10 cellular contexts compared by ENCODE assay signal in genomic region chr20:48791014-48791413, GRCh38. TPM values are rescaled to one million over a fixed set of nuclear protein-coding genes. Genes with fewer than 3 reads are reported as not detected.
DNase-seq lines count a peak whose midpoint lies in the region; ATAC-seq and TF ChIP-seq lines count a peak whose summit lies in the region.
"Had no signal": no experiment of that assay in that cellular context is flagged by ENCODE, and none has a peak within 500 bp of the region (broad histone marks: within the 10 kb centered on the region; RNA-seq: fewer than 3 reads in every experiment).

No MANE protein-coding gene starts in this region.

- no peaks in the 10 kb centered on the region for H3K9me3 Mint-ChIP-seq in MCF 10A (ENCODE audit: unreplicated experiment)
- no peaks in the 10 kb centered on the region for H3K9me3 Mint-ChIP-seq in effector memory CD8-positive, alpha-beta T cell
- peaks cover 0 to 7% of the 10 kb centered on the region in 2 donors for H3K9me3 Mint-ChIP-seq in stimulated activated naive B cell treated with anti-CD40 and anti-IgM and Interleukin-4, amounts not matched to agents 10 μg/mL and 1 μg/mL and 100 μg/mL, for 72 hours
- H3K9me3 Mint-ChIP-seq: naive B cell had no signal

- H3K4me3 Mint-ChIP-seq in MCF 10A (ENCODE audit: unreplicated experiment), result no peak overlapping the region
- peak overlapping the region; percentile 65 to 67 for H3K4me3 Mint-ChIP-seq in effector memory CD8-positive, alpha-beta T cell
- H3K4me3 Mint-ChIP-seq in stimulated activated naive B cell treated with anti-CD40 and anti-IgM and Interleukin-4, amounts not matched to agents 10 μg/mL and 1 μg/mL and 100 μg/mL, for 72 hours, result no peak overlapping the region

- H3K4me3 ChIP-seq in mammary epithelial cell (replicated peaks in 1 of 3; ENCODE audit: insufficient read depth in 1 of 3, low read depth in 2 of 3, low read length in 3 of 3), result no peak overlapping the region

- CTCF ChIA-PET in MCF 10A (lab: Yijun Ruan, JAX), result interaction anchor here (0.5 to 1.1 kb wide), 3 partner anchors 113 to 351 kb away, joined by 3 to 7 read pairs (median 4); no protein-coding TSS in a partner anchor
- CTCF ChIA-PET in mammary epithelial cell (lab: Charles Lee; ENCODE audit: low non-redundant PET), result no interaction called here

- no peaks in the 10 kb centered on the region for H3K9me3 ChIP-seq in mammary epithelial cell (replicated peaks; ENCODE audit: insufficient read depth, low read length)

- no TSS peak for BruUV-seq in MCF 10A (replicated peaks; lab: Mats Ljungman, UMichigan)
- BruUV-seq in mammary epithelial cell (replicated peaks; lab: Mats Ljungman, UMichigan), result no TSS peak

- H3K79me2 ChIP-seq in mammary epithelial cell (ENCODE audit: insufficient read depth, low read length), result no peaks in the 10 kb centered on the region

- dilution Hi-C loops in mammary epithelial cell (cut with HindIII; ENCODE audit: low sequenced_read_pairs), result no loop called here

- POLR2A ChIA-PET in MCF 10A (lab: Yijun Ruan, JAX), result no interaction called here

- TF ChIP-seq CTCF in MCF 10A (IDR thresholded peaks at IDR 0.05; ENCODE audit: unreplicated experiment) (no peak), mammary epithelial cell (conservative IDR thresholded peaks at IDR 0.05 in 1 of 2, IDR thresholded peaks at IDR 0.05 in 1 of 2; ENCODE audit: extremely low read depth in 1 of 2, insufficient read depth in 1 of 2, low read depth in 1 of 2, low read length in 2 of 2) (no peak)

- no peaks in the 10 kb centered on the region for H3K4me1 ChIP-seq in mammary epithelial cell (ENCODE audit: insufficient read depth, low read length)

- no peak overlapping the region for H3K27ac ChIP-seq in mammary epithelial cell (ENCODE audit: insufficient read depth, low read depth, low read length)

- H3K27me3 Mint-ChIP-seq in MCF 10A (ENCODE audit: insufficient read depth, unreplicated experiment), result peaks cover 66% of the 10 kb centered on the region
- H3K27me3 Mint-ChIP-seq in effector memory CD8-positive, alpha-beta T cell, result no peaks in the 10 kb centered on the region
- H3K27me3 Mint-ChIP-seq in stimulated activated naive B cell treated with anti-CD40 and anti-IgM and Interleukin-4, amounts not matched to agents 10 μg/mL and 1 μg/mL and 100 μg/mL, for 72 hours, result no peaks in the 10 kb centered on the region
- H3K27me3 Mint-ChIP-seq: naive B cell had no signal

- peaks cover 12% of the 10 kb centered on the region for H3K4me1 Mint-ChIP-seq in MCF 10A (ENCODE audit: insufficient read depth, unreplicated experiment)
- H3K4me1 Mint-ChIP-seq in effector memory CD8-positive, alpha-beta T cell (ENCODE audit: low read depth in 2 of 2), result peaks cover 79 to 88% of the 10 kb centered on the region in 2 donors
- H3K4me1 Mint-ChIP-seq in stimulated activated naive B cell treated with anti-CD40 and anti-IgM and Interleukin-4, amounts not matched to agents 10 μg/mL and 1 μg/mL and 100 μg/mL, for 72 hours, result peaks cover 20 to 61% of the 10 kb centered on the region in 2 donors

- no peak overlapping the region for H3K9ac ChIP-seq in mammary epithelial cell (ENCODE audit: insufficient read depth, low read length)

- DNase-seq in MCF 10A (ENCODE audit: unreplicated experiment), result peak; percentile 17
- DNase-seq in mammary epithelial cell, result no peak
- peak; percentile 68 for DNase-seq in NCI-H510A (lab: John Stamatoyannopoulos, UW)
- no peak for DNase-seq in effector memory CD8-positive, alpha-beta T cell
- no peak for DNase-seq in stimulated activated naive B cell treated with anti-CD40 and anti-IgM and Interleukin-4, amounts not matched to agents 10 μg/mL and 1 μg/mL and 100 μg/mL, for 72 hours
- no peak for DNase-seq in stimulated activated CD4-positive, alpha-beta T cell treated with anti-CD3 and anti-CD28 coated beads, Interleukin-4, amount 100 ng/mL, for 24 hours
- DNase-seq: activated CD4-positive, CD25-positive, alpha-beta regulatory T cell; naive B cell had no signal

- peak; percentile 62 for ATAC-seq in effector memory CD8-positive, alpha-beta T cell (replicated peaks)
- no peak for ATAC-seq in stimulated activated naive B cell treated with anti-CD40 and anti-IgM and Interleukin-4, amounts not matched to agents 10 μg/mL and 1 μg/mL and 100 μg/mL, for 72 hours (replicated peaks)
- ATAC-seq in HG03442 (IDR thresholded peaks at IDR 0.05; ENCODE audit: unreplicated experiment) (no peak), HG02642 (IDR thresholded peaks at IDR 0.05; ENCODE audit: poor library complexity, unreplicated experiment) (no peak)

- H3K4me2 ChIP-seq in mammary epithelial cell (ENCODE audit: insufficient read depth, low read depth, low read length), result no peak overlapping the region

- in situ Hi-C loops in mammary epithelial cell (cut with MboI; ENCODE audit: low sequenced_read_pairs in 2 of 2), result no loop called here

- no peaks in the 10 kb centered on the region for H3K36me3 ChIP-seq in mammary epithelial cell (ENCODE audit: insufficient read depth, low read length)

- WGBS in mammary epithelial cell (ENCODE audit: low coverage, missing lambda C conversion rate), result 7% methylated on average over 11 of the region's 11 CpGs

- H4K20me1 ChIP-seq in mammary epithelial cell (ENCODE audit: insufficient read depth, low read length), result no peaks in the 10 kb centered on the region

- no peak overlapping the region for H2AFZ ChIP-seq in mammary epithelial cell (ENCODE audit: low read depth, low read length)

- H3K27ac Mint-ChIP-seq in MCF 10A (ENCODE audit: low read depth, unreplicated experiment), result no peak overlapping the region
- no peak overlapping the region for H3K27ac Mint-ChIP-seq in effector memory CD8-positive, alpha-beta T cell
- peak overlapping the region; percentile 66 for H3K27ac Mint-ChIP-seq in stimulated activated naive B cell treated with anti-CD40 and anti-IgM and Interleukin-4, amounts not matched to agents 10 μg/mL and 1 μg/mL and 100 μg/mL, for 72 hours

- intact Hi-C loops in MCF 10A (cut with micrococcal nuclease) (no loop called here), mammary epithelial cell (cut with micrococcal nuclease) (no loop called here)

- H3K27me3 ChIP-seq in mammary epithelial cell (ENCODE audit: insufficient read depth, low read length), result peaks cover 5% of the 10 kb centered on the region

- peaks cover 4% of the 10 kb centered on the region for H3K36me3 Mint-ChIP-seq in MCF 10A (ENCODE audit: insufficient read depth, unreplicated experiment)
- peaks cover 35% of the 10 kb centered on the region for H3K36me3 Mint-ChIP-seq in effector memory CD8-positive, alpha-beta T cell (ENCODE audit: insufficient read depth)
- H3K36me3 Mint-ChIP-seq in stimulated activated naive B cell treated with anti-CD40 and anti-IgM and Interleukin-4, amounts not matched to agents 10 μg/mL and 1 μg/mL and 100 μg/mL, for 72 hours, result peaks cover 4 to 20% of the 10 kb centered on the region in 2 donors
- H3K36me3 Mint-ChIP-seq: naive B cell had no signal

RNA-seq across cellular contexts. Expression of gene PREX1, which starts 36.8 kb away (rescaled TPM):
- total RNA-seq in MCF 10A (2022), result 0.05 TPM in 1 of 2 replicates, not detected in the other
- under 1 TPM in 1 of 2 donors, not detected in 1; 0.17 TPM for total RNA-seq in mammary epithelial cell
- polyA plus RNA-seq in mammary epithelial cell, result 0.06 TPM
- not detected for polyA minus RNA-seq in mammary epithelial cell

Comparison
In these comparisons a context has a peak if more than half of its experiments do, and no peak if none do; other contexts are left out.
1. DNase-seq: peak in MCF 10A (single experiment) and NCI-H510A (single experiment); none in mammary epithelial cell (single experiment), effector memory CD8-positive, alpha-beta T cell (0 of 3), stimulated activated naive B cell treated with anti-CD40 and anti-IgM and Interleukin-4, amounts not matched to agents 10 μg/mL and 1 μg/mL and 100 μg/mL, for 72 hours (single experiment) and stimulated activated CD4-positive, alpha-beta T cell treated with anti-CD3 and anti-CD28 coated beads, Interleukin-4, amount 100 ng/mL, for 24 hours (single experiment).
2. H3K4me3 Mint-ChIP-seq: peak in effector memory CD8-positive, alpha-beta T cell (2 of 2); none in MCF 10A (single experiment) and stimulated activated naive B cell treated with anti-CD40 and anti-IgM and Interleukin-4, amounts not matched to agents 10 μg/mL and 1 μg/mL and 100 μg/mL, for 72 hours (0 of 2).